ENCODE assay signal across 8 cellular contexts in genomic region chr3:49199244-49199899, GRCh38. TPM values are rescaled to one million over a fixed set of nuclear protein-coding genes. Genes with fewer than 3 reads are reported as not detected.
DNase-seq lines count a peak whose midpoint lies in the region; ATAC-seq and TF ChIP-seq lines count a peak whose summit lies in the region.

No MANE protein-coding gene starts in this region.

- H3K27ac ChIP-seq in gastroesophageal sphincter (peak overlapping the region in 3 of 4 donors; percentile 59 to 91 (median 79)), ovary (peak overlapping the region; percentile 35 to 56)

- POLR2A ChIA-PET in activated CD8-positive, alpha-beta T cell treated with anti-CD3 and anti-CD28 coated beads, Interleukin-2, amount 10 ng/mL, durations not matched to agents 7 days and 5 days (lab: Charles Lee): no interaction called here

- H3K9me3 Mint-ChIP-seq in activated CD8-positive, alpha-beta T cell treated with anti-CD3 and anti-CD28 coated beads, Interleukin-2, amount 10 ng/mL, durations not matched to agents 7 days and 5 days (ENCODE audit: insufficient read depth): no peaks in the 10 kb centered on the region

- H3K4me3 ChIP-seq in AG09309 (ENCODE audit: control insufficient read depth, low read depth, low read length) (peak overlapping the region; percentile 78), gastroesophageal sphincter (peak overlapping the region; percentile 18 to 49), ovary (peak overlapping the region; percentile 46)

- H3K4me1 Mint-ChIP-seq in activated CD8-positive, alpha-beta T cell treated with anti-CD3 and anti-CD28 coated beads, Interleukin-2, amount 10 ng/mL, durations not matched to agents 7 days and 5 days (ENCODE audit: low read depth): no peaks in the 10 kb centered on the region

- H3K36me3 Mint-ChIP-seq in activated CD8-positive, alpha-beta T cell treated with anti-CD3 and anti-CD28 coated beads, Interleukin-2, amount 10 ng/mL, durations not matched to agents 7 days and 5 days (ENCODE audit: low read depth): no peaks in the 10 kb centered on the region

- peaks cover 0 to 20% (median 3%) of the 10 kb centered on the region in 3 donors for H3K4me1 ChIP-seq in gastroesophageal sphincter
- peaks cover 6% of the 10 kb centered on the region for H3K4me1 ChIP-seq in ovary (ENCODE audit: insufficient read depth)

- CTCF ChIA-PET in activated CD8-positive, alpha-beta T cell treated with anti-CD3 and anti-CD28 coated beads, Interleukin-2, amount 10 ng/mL, durations not matched to agents 7 days and 5 days (lab: Charles Lee): no interaction called here

- H3K9me3 ChIP-seq in gastroesophageal sphincter (no peaks in the 10 kb centered on the region), ovary (no peaks in the 10 kb centered on the region)

- intact Hi-C loops in ovary (cut with DNase I): no loop called here

- no peak for TF ChIP-seq EP300 in gastroesophageal sphincter (IDR thresholded peaks at IDR 0.05)
- no peak for TF ChIP-seq EP300 in ovary (IDR thresholded peaks at IDR 0.05)

- ATAC-seq in activated CD8-positive, alpha-beta T cell treated with anti-CD3 and anti-CD28 coated beads, Interleukin-2, amount 10 ng/mL, durations not matched to agents 7 days and 5 days: peak; percentile 44
- peak; percentile 98 for ATAC-seq in gastroesophageal sphincter
- no peak for ATAC-seq in HG02884 (IDR thresholded peaks at IDR 0.05; ENCODE audit: unreplicated experiment)

- no peak overlapping the region for H3K4me3 Mint-ChIP-seq in activated CD8-positive, alpha-beta T cell treated with anti-CD3 and anti-CD28 coated beads, Interleukin-2, amount 10 ng/mL, durations not matched to agents 7 days and 5 days

- TF ChIP-seq CTCF in AG09309 (IDR thresholded peaks at IDR 0.05; ENCODE audit: control insufficient read depth, insufficient read depth, low read depth, low read length, missing control alignments) (no peak), gastroesophageal sphincter (IDR thresholded peaks at IDR 0.05) (peak in 1 of 4 experiments; percentile 7), ovary (IDR thresholded peaks at IDR 0.05) (no peak)

- DNase-seq in AG09309 (ENCODE audit: low read depth) (peak; percentile 64), ovary (peak; percentile 96 to 99 (median 98)), DMS153 (lab: John Stamatoyannopoulos, UW) (no peak), NCI-H1436 treated with DMSO at 0.1 percent for 48 hours (lab: John Stamatoyannopoulos, UW) (no peak), NCI-H2227 treated with DMSO at 0.1 percent for 48 hours (lab: John Stamatoyannopoulos, UW) (no peak)
- DNase-seq in activated CD8-positive, alpha-beta T cell treated with anti-CD3 and anti-CD28 coated beads, Interleukin-2, amount 10 ng/mL, durations not matched to agents 7 days and 5 days: no peak

- no peaks in the 10 kb centered on the region for H3K27me3 ChIP-seq in gastroesophageal sphincter
- H3K27me3 ChIP-seq in ovary: no peaks in the 10 kb centered on the region

- WGBS in gastroesophageal sphincter (ENCODE audit: low coverage in 1 of 2), 2 donors: 20 to 28% methylated on average over 2 to 7 of the region's 52 CpGs
- 7 to 11% (median 10%) methylated on average over 44 to 52 of the region's 52 CpGs for WGBS in ovary, 3 donors

- TF ChIP-seq POLR2A in gastroesophageal sphincter (IDR thresholded peaks at IDR 0.05): no peak
- TF ChIP-seq POLR2A in ovary (IDR thresholded peaks at IDR 0.05): no peak

- no peaks in the 10 kb centered on the region for H3K36me3 ChIP-seq in gastroesophageal sphincter
- H3K36me3 ChIP-seq in ovary: no peaks in the 10 kb centered on the region

- H3K27me3 Mint-ChIP-seq in activated CD8-positive, alpha-beta T cell treated with anti-CD3 and anti-CD28 coated beads, Interleukin-2, amount 10 ng/mL, durations not matched to agents 7 days and 5 days (ENCODE audit: low read depth): peaks cover 4% of the 10 kb centered on the region

- no peak overlapping the region for H3K27ac Mint-ChIP-seq in activated CD8-positive, alpha-beta T cell treated with anti-CD3 and anti-CD28 coated beads, Interleukin-2, amount 10 ng/mL, durations not matched to agents 7 days and 5 days

RNA-seq across cellular contexts. Expression of gene KLHDC8B, which starts 28.0 kb away (rescaled TPM):
- 1 to 10 TPM in 1 of 2 experiments, under 1 TPM in 1; 0.81 to 1.2 TPM for total RNA-seq in activated CD8-positive, alpha-beta T cell treated with anti-CD3 and anti-CD28 coated beads, Interleukin-2, amount 10 ng/mL, durations not matched to agents 7 days and 5 days
- total RNA-seq in gastroesophageal sphincter: 100 to 1,000 TPM in 3 of 4 donors, 10 to 100 TPM in 1; 39.8 to 126 (median 114) TPM
- total RNA-seq in ovary: 100 to 1,000 TPM in 5 of 7 donors, 10 to 100 TPM in 2; 67.1 to 244 (median 131) TPM
- 100 to 1,000 TPM in 1 of 2 donors, 10 to 100 TPM in 1; 84.6 to 109 TPM for polyA plus RNA-seq in ovary

RNA-seq across cellular contexts. Expression of gene CCDC71, which starts 33.2 kb away (rescaled TPM):
- total RNA-seq in activated CD8-positive, alpha-beta T cell treated with anti-CD3 and anti-CD28 coated beads, Interleukin-2, amount 10 ng/mL, durations not matched to agents 7 days and 5 days: 10 to 100 TPM; 21.8 to 22.7 TPM
- total RNA-seq in gastroesophageal sphincter (10 to 100 TPM; 15.6 to 31.2 (median 25.3) TPM), ovary (10 to 100 TPM; 24.8 to 39.0 (median 32.7) TPM)
- polyA plus RNA-seq in ovary: 10 to 100 TPM in 1 of 2 donors, 1 to 10 TPM in 1; 6.9 to 30.9 TPM

Comparison
In these comparisons a context has a peak if more than half of its experiments do, and no peak if none do; other contexts are left out.
1. DNase-seq: peak in AG09309 (single experiment) and ovary (5 of 5); none in activated CD8-positive, alpha-beta T cell treated with anti-CD3 and anti-CD28 coated beads, Interleukin-2, amount 10 ng/mL, durations not matched to agents 7 days and 5 days (single experiment), DMS153 (single experiment), NCI-H1436 treated with DMSO at 0.1 percent for 48 hours (single experiment) and NCI-H2227 treated with DMSO at 0.1 percent for 48 hours (single experiment).
2. RNA of gene KLHDC8B, which starts 28.0 kb away (total RNA-seq): 67.1 to 244 TPM in ovary and 39.8 to 126 TPM in gastroesophageal sphincter; 0.81 to 1.2 TPM in activated CD8-positive, alpha-beta T cell treated with anti-CD3 and anti-CD28 coated beads, Interleukin-2, amount 10 ng/mL, durations not matched to agents 7 days and 5 days; every median in the first group is over 10 times any median in the second.
3. Peak in every context shown above with its lines, with median percentiles within 50 percentile points of each other: H3K4me3 ChIP-seq.